8 cellular contexts compared by ENCODE assay signal in the genomic region with DNA sequence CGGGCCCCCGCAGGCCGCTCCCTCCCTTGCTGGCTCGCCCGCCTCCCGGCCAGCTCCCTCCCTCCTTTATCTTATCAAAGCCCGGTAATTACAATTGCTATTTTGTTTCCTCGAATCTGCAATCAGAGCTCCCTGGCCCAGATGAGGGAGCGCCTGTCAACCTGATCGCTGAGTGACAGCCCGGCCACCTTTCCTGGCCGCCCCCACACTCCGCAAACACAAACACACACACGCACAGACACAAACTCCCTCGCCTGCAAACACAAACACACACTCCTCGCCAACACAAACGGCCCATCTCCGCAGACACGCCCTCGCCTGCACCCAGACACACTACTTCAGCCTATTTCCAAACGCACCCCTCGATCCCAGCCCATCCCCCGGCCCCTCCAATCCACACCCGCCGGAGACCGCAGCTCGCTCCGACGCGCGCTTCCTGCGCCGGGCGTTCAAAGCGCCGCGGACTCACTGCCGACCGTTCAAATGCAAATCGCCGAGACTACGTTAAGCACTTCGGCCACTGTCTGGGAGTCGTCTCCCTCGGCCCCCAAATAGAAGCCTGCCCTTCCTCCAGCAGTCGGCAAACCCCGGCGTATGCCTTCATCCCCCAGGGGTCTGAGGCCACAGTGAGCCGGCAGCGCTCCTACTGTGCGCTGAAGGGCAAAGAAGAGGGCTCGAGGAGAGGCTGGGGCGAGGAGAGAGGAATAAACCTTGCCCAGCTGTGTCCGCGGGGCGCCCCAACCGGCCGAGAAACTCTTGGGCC. TPM values are rescaled to one million over a fixed set of nuclear protein-coding genes. Genes with fewer than 3 reads are reported as not detected.
DNase-seq lines count a peak whose midpoint lies in the region; TF ChIP-seq lines count a peak whose summit lies in the region.

No MANE protein-coding gene starts in this region.

- no peak overlapping the region for H3K27ac ChIP-seq in OCI-LY1 (ENCODE audit: low read depth, low read length, poor library complexity, severe bottlenecking)
- H3K27ac ChIP-seq in endodermal cell (ENCODE audit: low read depth, low read length), result no peak overlapping the region
- H3K27ac ChIP-seq in muscle layer of colon (ENCODE audit: low read depth, low read length), result no peak overlapping the region

- no peaks in the 10 kb centered on the region for H3K9me2 ChIP-seq in OCI-LY1 (ENCODE audit: low read depth, low read length)

- peak overlapping the region; percentile 93 for H3K27ac Mint-ChIP-seq in endodermal cell

- H3K4me2 ChIP-seq in OCI-LY1 (ENCODE audit: low read length), result peak overlapping the region; percentile 86

- H3K9me3 Mint-ChIP-seq in endodermal cell, result no peaks in the 10 kb centered on the region

- H3K27me3 Mint-ChIP-seq in endodermal cell (ENCODE audit: insufficient read depth), result peaks cover 19% of the 10 kb centered on the region

- WGBS in endodermal cell (ENCODE audit: insufficient coverage in 1 of 2, insufficient read length in 1 of 2), 2 experiments, result 0 to 1% methylated on average over 10 to 58 of the region's 58 CpGs

- in situ Hi-C loops in KBM-7 (cut with MboI; ENCODE audit: low pct_unique_long_range_greater_than_20kb, low sequenced_read_pairs), result no loop called here

- H3K4me1 Mint-ChIP-seq in endodermal cell, result peaks cover 52% of the 10 kb centered on the region

- peak; percentile 83 for DNase-seq in DMS 273 (lab: John Stamatoyannopoulos, UW; ENCODE audit: unreplicated experiment)
- peak; percentile 95 for DNase-seq in endodermal cell
- no peak for DNase-seq in KBM-7
- no peak for DNase-seq in NAMALWA (ENCODE audit: low spot score)
- DNase-seq in MV-4-11 (lab: John Stamatoyannopoulos, UW), result no peak
- no peak for DNase-seq in NCI-H128 (lab: John Stamatoyannopoulos, UW; ENCODE audit: unreplicated experiment)

- H2AFZ ChIP-seq in OCI-LY1 (ENCODE audit: low read length), result no peak overlapping the region

- H3K79me2 ChIP-seq in OCI-LY1 (ENCODE audit: insufficient read depth, low read length), result no peaks in the 10 kb centered on the region

- H3K36me3 Mint-ChIP-seq in endodermal cell (ENCODE audit: low read depth), result peaks cover 6% of the 10 kb centered on the region

- peak overlapping the region; percentile 99 for H3K4me3 Mint-ChIP-seq in endodermal cell

- no peaks in the 10 kb centered on the region for H3K9me3 ChIP-seq in OCI-LY1 (ENCODE audit: low read length)
- no peaks in the 10 kb centered on the region for H3K9me3 ChIP-seq in endodermal cell (ENCODE audit: control insufficient read depth, low read length)
- no peaks in the 10 kb centered on the region for H3K9me3 ChIP-seq in muscle layer of colon (ENCODE audit: low read length)

- H3K9ac ChIP-seq in OCI-LY1 (ENCODE audit: low read length) (peak overlapping the region; percentile 44; the same call in 1 of the 2 replicates), endodermal cell (ENCODE audit: extremely low read depth, low read length, poor library complexity, severe bottlenecking) (peak overlapping the region; percentile 70), muscle layer of colon (ENCODE audit: low read length) (no peak overlapping the region)

- H3F3A ChIP-seq in OCI-LY1 (ENCODE audit: insufficient read depth, low read length), result no peaks in the 10 kb centered on the region

- peaks cover 38% of the 10 kb centered on the region for H3K4me1 ChIP-seq in OCI-LY1 (ENCODE audit: insufficient read depth, low read length, severe bottlenecking)
- H3K4me1 ChIP-seq in endodermal cell (ENCODE audit: control insufficient read depth, insufficient read depth, low read length), result peaks cover 22% of the 10 kb centered on the region
- H3K4me1 ChIP-seq in muscle layer of colon (ENCODE audit: insufficient read depth, low read length), result peaks cover 37% of the 10 kb centered on the region

- H3K27me3 ChIP-seq in OCI-LY1 (ENCODE audit: insufficient read depth, low read length) (no peaks in the 10 kb centered on the region), endodermal cell (ENCODE audit: control insufficient read depth, insufficient read depth, low read length, poor library complexity, severe bottlenecking) (peaks cover 4% of the 10 kb centered on the region), muscle layer of colon (ENCODE audit: control insufficient read depth in 1 of 2, insufficient read depth in 2 of 2, low read length in 2 of 2) (peaks cover 33 to 62% of the 10 kb centered on the region in 2 donors)

- no peaks in the 10 kb centered on the region for H4K20me1 ChIP-seq in OCI-LY1 (ENCODE audit: insufficient read depth, low read length)

- H3K4me3 ChIP-seq in OCI-LY1 (ENCODE audit: low read depth, low read length, poor library complexity, severe bottlenecking) (peak overlapping the region; percentile 55), endodermal cell (ENCODE audit: low read length) (peak overlapping the region; percentile 67), muscle layer of colon (ENCODE audit: low read depth in 1 of 2, low read length in 2 of 2) (peak overlapping the region; percentile 29 to 58)

- H3K36me3 ChIP-seq in OCI-LY1 (ENCODE audit: insufficient read depth, low read length) (peaks cover 8% of the 10 kb centered on the region; the same call in 1 of the 2 replicates), endodermal cell (ENCODE audit: control insufficient read depth, insufficient read depth, low read length) (peaks cover 27% of the 10 kb centered on the region), muscle layer of colon (ENCODE audit: insufficient read depth, low read length) (peaks cover 2% of the 10 kb centered on the region)

- TF ChIP-seq CTCF in OCI-LY1 (IDR thresholded peaks at IDR 0.05; ENCODE audit: low read length) (no peak), endodermal cell (conservative IDR thresholded peaks at IDR 0.05) (no peak)

RNA-seq across cellular contexts. Expression of a gene that starts 3.0 kb away (rescaled TPM):
- total RNA-seq in endodermal cell, result 10 to 100 TPM; 13.3 to 46.5 TPM
- 28.6 TPM for polyA plus RNA-seq in endodermal cell (2013, experiment 1 of 2)
- 31.4 TPM for polyA plus RNA-seq in endodermal cell (2013, experiment 2 of 2)

RNA-seq across cellular contexts. Expression of a gene that starts 4.3 kb away (rescaled TPM):
- 100 to 1,000 TPM in 1 of 2 donors, 10 to 100 TPM in 1; 82.2 to 133 TPM for total RNA-seq in endodermal cell
- 81.8 TPM for polyA plus RNA-seq in endodermal cell (2013, experiment 1 of 2)
- 78.0 TPM for polyA plus RNA-seq in endodermal cell (2013, experiment 2 of 2)

RNA-seq across cellular contexts. Expression of a gene that starts 39.3 kb away (rescaled TPM):
- total RNA-seq in endodermal cell, result 100 to 1,000 TPM; 138 to 149 TPM
- polyA plus RNA-seq in endodermal cell (2013, experiment 1 of 2), result 104 TPM
- 105 TPM for polyA plus RNA-seq in endodermal cell (2013, experiment 2 of 2)

Comparison
In these comparisons a context has a peak if more than half of its experiments do, and no peak if none do; other contexts are left out.
1. DNase-seq: peak in DMS 273 (single experiment) and endodermal cell (single experiment); none in KBM-7 (single experiment), NAMALWA (single experiment), MV-4-11 (single experiment) and NCI-H128 (single experiment).
2. Peak in every context shown above with its lines, with median percentiles within 50 percentile points of each other: H3K4me3 ChIP-seq.